ENCODE assay signal across 1 cellular context in genomic region chrX:111555559-111555958, GRCh38.
TF ChIP-seq lines count a peak whose summit lies in the region.

No MANE protein-coding gene starts in this region.

TF ChIP-seq in H1, 55 proteins besides CTCF, POLR2A, EP300 and RAD21 (continued from another document):
- TF ChIP-seq, protein P1, sequence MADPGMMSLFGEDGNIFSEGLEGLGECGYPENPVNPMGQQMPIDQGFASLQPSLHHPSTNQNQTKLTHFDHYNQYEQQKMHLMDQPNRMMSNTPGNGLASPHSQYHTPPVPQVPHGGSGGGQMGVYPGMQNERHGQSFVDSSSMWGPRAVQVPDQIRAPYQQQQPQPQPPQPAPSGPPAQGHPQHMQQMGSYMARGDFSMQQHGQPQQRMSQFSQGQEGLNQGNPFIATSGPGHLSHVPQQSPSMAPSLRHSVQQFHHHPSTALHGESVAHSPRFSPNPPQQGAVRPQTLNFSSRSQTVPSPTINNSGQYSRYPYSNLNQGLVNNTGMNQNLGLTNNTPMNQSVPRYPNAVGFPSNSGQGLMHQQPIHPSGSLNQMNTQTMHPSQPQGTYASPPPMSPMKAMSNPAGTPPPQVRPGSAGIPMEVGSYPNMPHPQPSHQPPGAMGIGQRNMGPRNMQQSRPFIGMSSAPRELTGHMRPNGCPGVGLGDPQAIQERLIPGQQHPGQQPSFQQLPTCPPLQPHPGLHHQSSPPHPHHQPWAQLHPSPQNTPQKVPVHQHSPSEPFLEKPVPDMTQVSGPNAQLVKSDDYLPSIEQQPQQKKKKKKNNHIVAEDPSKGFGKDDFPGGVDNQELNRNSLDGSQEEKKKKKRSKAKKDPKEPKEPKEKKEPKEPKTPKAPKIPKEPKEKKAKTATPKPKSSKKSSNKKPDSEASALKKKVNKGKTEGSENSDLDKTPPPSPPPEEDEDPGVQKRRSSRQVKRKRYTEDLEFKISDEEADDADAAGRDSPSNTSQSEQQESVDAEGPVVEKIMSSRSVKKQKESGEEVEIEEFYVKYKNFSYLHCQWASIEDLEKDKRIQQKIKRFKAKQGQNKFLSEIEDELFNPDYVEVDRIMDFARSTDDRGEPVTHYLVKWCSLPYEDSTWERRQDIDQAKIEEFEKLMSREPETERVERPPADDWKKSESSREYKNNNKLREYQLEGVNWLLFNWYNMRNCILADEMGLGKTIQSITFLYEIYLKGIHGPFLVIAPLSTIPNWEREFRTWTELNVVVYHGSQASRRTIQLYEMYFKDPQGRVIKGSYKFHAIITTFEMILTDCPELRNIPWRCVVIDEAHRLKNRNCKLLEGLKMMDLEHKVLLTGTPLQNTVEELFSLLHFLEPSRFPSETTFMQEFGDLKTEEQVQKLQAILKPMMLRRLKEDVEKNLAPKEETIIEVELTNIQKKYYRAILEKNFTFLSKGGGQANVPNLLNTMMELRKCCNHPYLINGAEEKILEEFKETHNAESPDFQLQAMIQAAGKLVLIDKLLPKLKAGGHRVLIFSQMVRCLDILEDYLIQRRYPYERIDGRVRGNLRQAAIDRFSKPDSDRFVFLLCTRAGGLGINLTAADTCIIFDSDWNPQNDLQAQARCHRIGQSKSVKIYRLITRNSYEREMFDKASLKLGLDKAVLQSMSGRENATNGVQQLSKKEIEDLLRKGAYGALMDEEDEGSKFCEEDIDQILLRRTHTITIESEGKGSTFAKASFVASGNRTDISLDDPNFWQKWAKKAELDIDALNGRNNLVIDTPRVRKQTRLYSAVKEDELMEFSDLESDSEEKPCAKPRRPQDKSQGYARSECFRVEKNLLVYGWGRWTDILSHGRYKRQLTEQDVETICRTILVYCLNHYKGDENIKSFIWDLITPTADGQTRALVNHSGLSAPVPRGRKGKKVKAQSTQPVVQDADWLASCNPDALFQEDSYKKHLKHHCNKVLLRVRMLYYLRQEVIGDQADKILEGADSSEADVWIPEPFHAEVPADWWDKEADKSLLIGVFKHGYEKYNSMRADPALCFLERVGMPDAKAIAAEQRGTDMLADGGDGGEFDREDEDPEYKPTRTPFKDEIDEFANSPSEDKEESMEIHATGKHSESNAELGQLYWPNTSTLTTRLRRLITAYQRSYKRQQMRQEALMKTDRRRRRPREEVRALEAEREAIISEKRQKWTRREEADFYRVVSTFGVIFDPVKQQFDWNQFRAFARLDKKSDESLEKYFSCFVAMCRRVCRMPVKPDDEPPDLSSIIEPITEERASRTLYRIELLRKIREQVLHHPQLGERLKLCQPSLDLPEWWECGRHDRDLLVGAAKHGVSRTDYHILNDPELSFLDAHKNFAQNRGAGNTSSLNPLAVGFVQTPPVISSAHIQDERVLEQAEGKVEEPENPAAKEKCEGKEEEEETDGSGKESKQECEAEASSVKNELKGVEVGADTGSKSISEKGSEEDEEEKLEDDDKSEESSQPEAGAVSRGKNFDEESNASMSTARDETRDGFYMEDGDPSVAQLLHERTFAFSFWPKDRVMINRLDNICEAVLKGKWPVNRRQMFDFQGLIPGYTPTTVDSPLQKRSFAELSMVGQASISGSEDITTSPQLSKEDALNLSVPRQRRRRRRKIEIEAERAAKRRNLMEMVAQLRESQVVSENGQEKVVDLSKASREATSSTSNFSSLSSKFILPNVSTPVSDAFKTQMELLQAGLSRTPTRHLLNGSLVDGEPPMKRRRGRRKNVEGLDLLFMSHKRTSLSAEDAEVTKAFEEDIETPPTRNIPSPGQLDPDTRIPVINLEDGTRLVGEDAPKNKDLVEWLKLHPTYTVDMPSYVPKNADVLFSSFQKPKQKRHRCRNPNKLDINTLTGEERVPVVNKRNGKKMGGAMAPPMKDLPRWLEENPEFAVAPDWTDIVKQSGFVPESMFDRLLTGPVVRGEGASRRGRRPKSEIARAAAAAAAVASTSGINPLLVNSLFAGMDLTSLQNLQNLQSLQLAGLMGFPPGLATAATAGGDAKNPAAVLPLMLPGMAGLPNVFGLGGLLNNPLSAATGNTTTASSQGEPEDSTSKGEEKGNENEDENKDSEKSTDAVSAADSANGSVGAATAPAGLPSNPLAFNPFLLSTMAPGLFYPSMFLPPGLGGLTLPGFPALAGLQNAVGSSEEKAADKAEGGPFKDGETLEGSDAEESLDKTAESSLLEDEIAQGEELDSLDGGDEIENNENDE (IDR thresholded peaks at IDR 0.05; ENCODE audit: insufficient replicate concordance, low read length), result no peak
- no peak for TF ChIP-seq MAX (IDR thresholded peaks at IDR 0.05)
- TF ChIP-seq TCF12 (IDR thresholded peaks at IDR 0.05; ENCODE audit: low read depth, low read length), result no peak
- TF ChIP-seq SP4 (IDR thresholded peaks at IDR 0.05; ENCODE audit: low read length), result no peak
- TF ChIP-seq ASH2L (IDR thresholded peaks at IDR 0.05; ENCODE audit: low read length), result peak; percentile 28
- peak; percentile 24 for TF ChIP-seq NANOG (IDR thresholded peaks at IDR 0.05; ENCODE audit: insufficient read depth, low read depth, low read length, poor library complexity, severe bottlenecking)
- TF ChIP-seq, protein P2, sequence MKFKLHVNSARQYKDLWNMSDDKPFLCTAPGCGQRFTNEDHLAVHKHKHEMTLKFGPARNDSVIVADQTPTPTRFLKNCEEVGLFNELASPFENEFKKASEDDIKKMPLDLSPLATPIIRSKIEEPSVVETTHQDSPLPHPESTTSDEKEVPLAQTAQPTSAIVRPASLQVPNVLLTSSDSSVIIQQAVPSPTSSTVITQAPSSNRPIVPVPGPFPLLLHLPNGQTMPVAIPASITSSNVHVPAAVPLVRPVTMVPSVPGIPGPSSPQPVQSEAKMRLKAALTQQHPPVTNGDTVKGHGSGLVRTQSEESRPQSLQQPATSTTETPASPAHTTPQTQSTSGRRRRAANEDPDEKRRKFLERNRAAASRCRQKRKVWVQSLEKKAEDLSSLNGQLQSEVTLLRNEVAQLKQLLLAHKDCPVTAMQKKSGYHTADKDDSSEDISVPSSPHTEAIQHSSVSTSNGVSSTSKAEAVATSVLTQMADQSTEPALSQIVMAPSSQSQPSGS (IDR thresholded peaks at IDR 0.05; ENCODE audit: low read length), result no peak
TF ChIP-seq in H1: peak in this region for 2.
